1 cellular context compared by ENCODE assay signal in genomic region chr2:121746071-121746578, GRCh38.
TF ChIP-seq lines count a peak whose summit lies in the region.

No MANE protein-coding gene starts in this region.

TF ChIP-seq in K562, 482 proteins besides CTCF, POLR2A, EP300 and RAD21 (continued from another document):
- TF ChIP-seq POLR3A (IDR thresholded peaks at IDR 0.05; ENCODE audit: borderline replicate concordance, extremely low read depth, insufficient read depth, insufficient read length), result no peak
- TF ChIP-seq RCOR1 (IDR thresholded peaks at IDR 0.05; ENCODE audit: borderline replicate concordance in 1 of 2, low read depth in 2 of 2, low read length in 2 of 2), result peak; percentile 26 to 62; a peak in 2 of 4 replicates
- peak; percentile 67 for TF ChIP-seq CBFA2T3 (IDR thresholded peaks at IDR 0.05)
- TF ChIP-seq HDAC1 (IDR thresholded peaks at IDR 0.05), result 0 out of 4 replicates have a peak, but pooled peaks of 1 of the 2 experiments have one; percentile 27
- TF ChIP-seq NCOR1 (IDR thresholded peaks at IDR 0.05), result peak; percentile 67
- TF ChIP-seq, protein P1, sequence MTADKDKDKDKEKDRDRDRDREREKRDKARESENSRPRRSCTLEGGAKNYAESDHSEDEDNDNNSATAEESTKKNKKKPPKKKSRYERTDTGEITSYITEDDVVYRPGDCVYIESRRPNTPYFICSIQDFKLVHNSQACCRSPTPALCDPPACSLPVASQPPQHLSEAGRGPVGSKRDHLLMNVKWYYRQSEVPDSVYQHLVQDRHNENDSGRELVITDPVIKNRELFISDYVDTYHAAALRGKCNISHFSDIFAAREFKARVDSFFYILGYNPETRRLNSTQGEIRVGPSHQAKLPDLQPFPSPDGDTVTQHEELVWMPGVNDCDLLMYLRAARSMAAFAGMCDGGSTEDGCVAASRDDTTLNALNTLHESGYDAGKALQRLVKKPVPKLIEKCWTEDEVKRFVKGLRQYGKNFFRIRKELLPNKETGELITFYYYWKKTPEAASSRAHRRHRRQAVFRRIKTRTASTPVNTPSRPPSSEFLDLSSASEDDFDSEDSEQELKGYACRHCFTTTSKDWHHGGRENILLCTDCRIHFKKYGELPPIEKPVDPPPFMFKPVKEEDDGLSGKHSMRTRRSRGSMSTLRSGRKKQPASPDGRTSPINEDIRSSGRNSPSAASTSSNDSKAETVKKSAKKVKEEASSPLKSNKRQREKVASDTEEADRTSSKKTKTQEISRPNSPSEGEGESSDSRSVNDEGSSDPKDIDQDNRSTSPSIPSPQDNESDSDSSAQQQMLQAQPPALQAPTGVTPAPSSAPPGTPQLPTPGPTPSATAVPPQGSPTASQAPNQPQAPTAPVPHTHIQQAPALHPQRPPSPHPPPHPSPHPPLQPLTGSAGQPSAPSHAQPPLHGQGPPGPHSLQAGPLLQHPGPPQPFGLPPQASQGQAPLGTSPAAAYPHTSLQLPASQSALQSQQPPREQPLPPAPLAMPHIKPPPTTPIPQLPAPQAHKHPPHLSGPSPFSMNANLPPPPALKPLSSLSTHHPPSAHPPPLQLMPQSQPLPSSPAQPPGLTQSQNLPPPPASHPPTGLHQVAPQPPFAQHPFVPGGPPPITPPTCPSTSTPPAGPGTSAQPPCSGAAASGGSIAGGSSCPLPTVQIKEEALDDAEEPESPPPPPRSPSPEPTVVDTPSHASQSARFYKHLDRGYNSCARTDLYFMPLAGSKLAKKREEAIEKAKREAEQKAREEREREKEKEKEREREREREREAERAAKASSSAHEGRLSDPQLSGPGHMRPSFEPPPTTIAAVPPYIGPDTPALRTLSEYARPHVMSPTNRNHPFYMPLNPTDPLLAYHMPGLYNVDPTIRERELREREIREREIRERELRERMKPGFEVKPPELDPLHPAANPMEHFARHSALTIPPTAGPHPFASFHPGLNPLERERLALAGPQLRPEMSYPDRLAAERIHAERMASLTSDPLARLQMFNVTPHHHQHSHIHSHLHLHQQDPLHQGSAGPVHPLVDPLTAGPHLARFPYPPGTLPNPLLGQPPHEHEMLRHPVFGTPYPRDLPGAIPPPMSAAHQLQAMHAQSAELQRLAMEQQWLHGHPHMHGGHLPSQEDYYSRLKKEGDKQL (CRISPR knock-in tag; IDR thresholded peaks at IDR 0.05; ENCODE audit: borderline replicate concordance), result no peak
- peak; percentile 87 to 93 for TF ChIP-seq KDM1A (IDR thresholded peaks at IDR 0.05)
- 0 out of 2 replicates have a peak, but pooled peaks have one; percentile 11 for TF ChIP-seq TAL1 (IDR thresholded peaks at IDR 0.05)
- 0 out of 4 replicates have a peak, but pooled peaks of 1 of the 2 experiments have one; percentile 6 for TF ChIP-seq TBL1XR1 (IDR thresholded peaks at IDR 0.05; ENCODE audit: low read length in 2 of 2)
- peak; percentile 95 for TF ChIP-seq SMAD4 (CRISPR knock-in tag; conservative IDR thresholded peaks at IDR 0.05)
- TF ChIP-seq SOX6 (IDR thresholded peaks at IDR 0.05), result 0 out of 2 replicates have a peak, but pooled peaks have one; percentile 25
